Comparison of ENCODE assay signal across 18 cellular contexts in the genomic region with DNA sequence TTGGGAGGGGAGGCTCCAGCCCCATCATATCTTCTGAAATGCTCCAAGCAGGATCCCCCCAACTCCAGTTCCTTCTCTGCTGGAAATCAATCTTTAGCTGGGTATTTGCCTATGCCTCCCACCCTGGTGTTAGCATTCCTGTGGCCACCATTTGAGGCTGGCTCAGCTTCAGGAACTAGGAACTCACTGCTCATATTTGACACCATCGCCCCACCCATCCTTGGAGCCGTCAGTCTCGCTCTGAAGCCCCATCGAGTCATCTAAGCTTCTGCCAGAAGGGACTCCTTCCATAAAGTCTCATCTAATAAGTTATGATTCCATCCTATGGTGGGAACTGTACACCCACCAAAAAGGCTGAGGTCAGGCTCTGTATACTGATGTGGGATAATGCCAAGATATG. TPM values are rescaled to one million over a fixed set of nuclear protein-coding genes. Genes with fewer than 3 reads are reported as not detected.
DNase-seq lines count a peak whose midpoint lies in the region; ATAC-seq and TF ChIP-seq lines count a peak whose summit lies in the region.
"Had no signal": no experiment of that assay in that cellular context is flagged by ENCODE, and none has a peak within 500 bp of the region (broad histone marks: within the 10 kb centered on the region; RNA-seq: fewer than 3 reads in every experiment).

No MANE protein-coding gene starts in this region.

- no peaks in the 10 kb centered on the region for H4K20me1 ChIP-seq in H9 (ENCODE audit: control insufficient read depth, insufficient read depth, insufficient read length)

- H2BK15ac ChIP-seq in H9 (ENCODE audit: low read depth, low read length): no peak overlapping the region

- H3K56ac ChIP-seq in H9 (ENCODE audit: insufficient read length, low read depth, low read length): no peak overlapping the region

- H3K27ac ChIP-seq in H9 (ENCODE audit: insufficient read length, low read depth, low read length): no peak overlapping the region
- H3K27ac ChIP-seq: KMS-11 had no signal

- H2AK5ac ChIP-seq in H9 (ENCODE audit: insufficient read length, low read length): no peak overlapping the region

- no CpG with 5 or more reads among the region's 4 CpGs for WGBS in H9 (ENCODE audit: extremely low coverage, insufficient read length, low lambda C conversion rate)

- H3K4me1 Mint-ChIP-seq in H9: peaks cover 3 to 6% of the 10 kb centered on the region in 2 experiments
- no peaks in the 10 kb centered on the region for H3K4me1 Mint-ChIP-seq in Calu3 (ENCODE audit: low read depth, unreplicated experiment)

- H2BK120ac ChIP-seq in H9 (ENCODE audit: low read depth, low read length, poor library complexity, severe bottlenecking): no peak overlapping the region

- intact Hi-C loops in Calu3 (cut with micrococcal nuclease; ENCODE audit: unreplicated experiment): no loop called here

- ATAC-seq in stimulated activated naive CD8-positive, alpha-beta T cell treated with anti-CD3 and anti-CD28 coated beads, Interleukin-15, Interleukin-2, amounts not matched to agents 100 U/mL and 50 U/mL, for 24 hours: no peak
- ATAC-seq: GM23338 had no signal

- H3K9ac ChIP-seq in H9 (ENCODE audit: extremely low read depth, insufficient read length, low read length): no peak overlapping the region
- H3K9ac ChIP-seq: KMS-11 had no signal

- no peak overlapping the region for H2BK5ac ChIP-seq in H9 (ENCODE audit: insufficient read length, low read length)

- H3K9me3 ChIP-seq in H9 (ENCODE audit: control insufficient read depth, low read depth, low read length): no peaks in the 10 kb centered on the region

- no peak overlapping the region for H4K5ac ChIP-seq in H9 (ENCODE audit: insufficient read length, low read depth, low read length)

- no peaks in the 10 kb centered on the region for H3K79me2 ChIP-seq in H9 (ENCODE audit: insufficient read depth, low read length)

- H3K4me2 ChIP-seq in H9 (ENCODE audit: insufficient read depth, insufficient read length, low read length): no peak overlapping the region
- H3K4me2 ChIP-seq: GM23338, KMS-11 had no signal

- H3K4me3 Mint-ChIP-seq in H9 (no peak overlapping the region), Calu3 (ENCODE audit: low read depth, unreplicated experiment) (no peak overlapping the region)
- H3K4me3 Mint-ChIP-seq: CD4-positive, alpha-beta T cell; GM23338 had no signal

- CTCF ChIA-PET in Calu3 (lab: Charles Lee): no interaction called here

- H3T11ph ChIP-seq in H9 (ENCODE audit: low read length): no peak overlapping the region

- no peak for TF ChIP-seq CTCF in H9 (conservative IDR thresholded peaks at IDR 0.05)
- TF ChIP-seq CTCF in astrocyte of the spinal cord (IDR thresholded peaks at IDR 0.05; ENCODE audit: low read depth, low read length): no peak
- no peak for TF ChIP-seq CTCF in Calu3 (IDR thresholded peaks at IDR 0.05; ENCODE audit: unreplicated experiment)

- H3K4me3 ChIP-seq in astrocyte of the spinal cord (ENCODE audit: low read depth, low read length): no peak overlapping the region
- H3K4me3 ChIP-seq: GM23338 had no signal

- no peak overlapping the region for H2BK12ac ChIP-seq in H9 (ENCODE audit: insufficient read length, low read depth, low read length)

- no peak overlapping the region for H3K18ac ChIP-seq in H9 (ENCODE audit: insufficient read length, low read depth, low read length)

- H3K4me1 ChIP-seq in H9 (ENCODE audit: insufficient read depth, low read length): no peaks in the 10 kb centered on the region

- H3K14ac ChIP-seq in H9 (ENCODE audit: insufficient read depth, low read length): no peak overlapping the region

- DNase-seq in AG08396 (ENCODE audit: low spot score) (peak; percentile 86), H9 (no peak), astrocyte of the spinal cord (ENCODE audit: low read depth, low spot score) (peak; percentile 26), iris pigment epithelial cell (ENCODE audit: low read depth) (peak; percentile 61), Calu3 (no peak), NCI-H1105 treated with DMSO at 0.1 percent for 48 hours (lab: John Stamatoyannopoulos, UW) (no peak), pons (ENCODE audit: low spot score) (no peak)
- DNase-seq in stimulated activated naive CD8-positive, alpha-beta T cell treated with anti-CD3 and anti-CD28 coated beads, Interleukin-15, Interleukin-2, amounts not matched to agents 100 U/mL and 50 U/mL, for 24 hours: no peak
- DNase-seq: AML-193; CD4-positive, alpha-beta T cell; DMS79 treated with DMSO at 0.1 percent for 48 hours; MM.1S; NCI-H1930; NCI-H2171; NCI-H510A; SHP77 treated with DMSO at 0.1 percent for 48 hours had no signal

- H3K27ac Mint-ChIP-seq in H9 (peak overlapping the region in 2 of 3 experiments; percentile 59 to 62; a peak in 2 of 7 replicates), Calu3 (ENCODE audit: unreplicated experiment) (no peak overlapping the region)
- H3K27ac Mint-ChIP-seq: CD4-positive, alpha-beta T cell; GM23338 had no signal

- no peak overlapping the region for H4K91ac ChIP-seq in H9 (ENCODE audit: insufficient read length, low read depth, low read length)

- no peaks in the 10 kb centered on the region for H3K27me3 ChIP-seq in H9 (ENCODE audit: insufficient read depth, low read length)

- H3K23me2 ChIP-seq in H9 (ENCODE audit: insufficient read length, low read depth, low read length, poor library complexity, severe bottlenecking): no peaks in the 10 kb centered on the region

- H3K23ac ChIP-seq in H9 (ENCODE audit: insufficient read length, low read depth, low read length): no peak overlapping the region

- no peak overlapping the region for H4K8ac ChIP-seq in H9 (replicated peaks; ENCODE audit: insufficient read length, low read depth, low read length)

- H3K9me3 Mint-ChIP-seq in H9 (no peaks in the 10 kb centered on the region), Calu3 (ENCODE audit: low read depth, unreplicated experiment) (no peaks in the 10 kb centered on the region)
- H3K9me3 Mint-ChIP-seq: CD4-positive, alpha-beta T cell; GM23338 had no signal

- H3K27me3 Mint-ChIP-seq in H9 (ENCODE audit: low read depth) (no peaks in the 10 kb centered on the region), Calu3 (ENCODE audit: unreplicated experiment) (no peaks in the 10 kb centered on the region)
- H3K27me3 Mint-ChIP-seq: CD4-positive, alpha-beta T cell had no signal

- no TSS peak for BruUV-seq in Calu3 (replicated peaks; lab: Mats Ljungman, UMichigan)

- no peak overlapping the region for H2BK20ac ChIP-seq in H9 (ENCODE audit: low read depth, low read length, poor library complexity, severe bottlenecking)

- H3K36me3 Mint-ChIP-seq in H9 (ENCODE audit: insufficient read depth in 1 of 3, low read depth in 3 of 3): peaks cover 2 to 34% (median 20%) of the 10 kb centered on the region in 3 experiments; a peak in 6 of 7 replicates
- H3K36me3 Mint-ChIP-seq in Calu3 (ENCODE audit: insufficient read depth, unreplicated experiment): peaks cover 16% of the 10 kb centered on the region

- in situ Hi-C loops in astrocyte of the spinal cord (cut with HindIII; ENCODE audit: low sequenced_read_pairs): no loop called here

- no peak overlapping the region for H2AFZ ChIP-seq in H9 (ENCODE audit: low read length)
- H2AFZ ChIP-seq: GM23338 had no signal

- no peak overlapping the region for H3K4ac ChIP-seq in H9 (ENCODE audit: low read depth, low read length)

- H3K79me1 ChIP-seq in H9 (ENCODE audit: insufficient read depth, low read depth, low read length, poor library complexity, severe bottlenecking): no peaks in the 10 kb centered on the region

RNA-seq across cellular contexts. Expression of gene PRKCD, which starts 26.4 kb away (rescaled TPM):
- 23.7 and 24.9 TPM in 2 replicates for total RNA-seq in H9 (2021)
- total RNA-seq in Calu3 (2022): 24.4 and 25.2 TPM in 2 replicates

RNA-seq across cellular contexts. Expression of gene RFT1, which starts 57.2 kb away (rescaled TPM):
- total RNA-seq in H9 (2021) (24.1 and 26.2 TPM in 2 replicates), Calu3 (2022) (30.5 and 35.0 TPM in 2 replicates)

Comparison
In these comparisons a context has a peak if more than half of its experiments do, and no peak if none do; other contexts are left out.
1. DNase-seq: peak in AG08396 (single experiment), astrocyte of the spinal cord (single experiment) and iris pigment epithelial cell (single experiment); none in H9 (single experiment), Calu3 (single experiment), stimulated activated naive CD8-positive, alpha-beta T cell treated with anti-CD3 and anti-CD28 coated beads, Interleukin-15, Interleukin-2, amounts not matched to agents 100 U/mL and 50 U/mL, for 24 hours (single experiment), NCI-H1105 treated with DMSO at 0.1 percent for 48 hours (single experiment) and pons (single experiment).